31 cellular contexts compared by ENCODE assay signal in the genomic region with DNA sequence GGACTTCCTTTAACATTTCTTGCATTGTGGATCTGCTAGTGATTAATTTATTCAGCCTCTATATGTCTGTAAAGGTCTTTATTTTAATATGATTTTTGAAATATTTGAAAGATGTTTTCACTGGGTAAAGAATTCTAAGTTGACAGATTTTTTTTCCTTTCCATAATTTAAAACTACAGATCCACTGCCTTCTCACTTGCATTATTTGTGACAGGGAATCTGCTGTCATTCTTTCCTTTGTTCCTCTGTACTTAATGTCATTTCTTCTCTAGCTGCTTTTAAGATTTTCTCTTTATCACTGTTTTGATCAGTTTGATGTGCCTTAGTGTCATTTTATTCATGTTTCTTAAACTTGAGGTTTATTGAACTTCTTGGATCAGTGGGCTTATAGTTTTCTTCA.
"Had no signal": no experiment of that assay in that cellular context is flagged by ENCODE, and none has a peak within 500 bp of the region (broad histone marks: within the 10 kb centered on the region; RNA-seq: fewer than 3 reads in every experiment).

No MANE protein-coding gene starts in this region.

- H3K27ac ChIP-seq: ascending aorta, brain microvascular endothelial cell, esophagus muscularis mucosa, foreskin keratinocyte, gastrocnemius medialis, heart right ventricle, hepatocyte, WERI-Rb-1 had no signal

- ATAC-seq: activated CD4-positive, alpha-beta T cell treated with anti-CD3 and anti-CD28 coated beads for 36 hours; activated CD8-positive, alpha-beta T cell treated with anti-CD3 and anti-CD28 coated beads, Interleukin-2, amount 10 ng/mL, durations not matched to agents 7 days and 5 days; activated naive CD4-positive, alpha-beta T cell treated with anti-CD3 and anti-CD28 coated beads, Interleukin-2, amount 50 U/mL, for 72 hours; activated T-cell treated with anti-CD3 and anti-CD28 coated beads, Interleukin-2, amount 50 U/mL, for 72 hours; effector memory CD8-positive, alpha-beta T cell; foreskin keratinocyte; gastrocnemius medialis; heart right ventricle; T-helper 17 cell had no signal

- H3K36me3 ChIP-seq: ascending aorta, brain microvascular endothelial cell, esophagus muscularis mucosa, gastrocnemius medialis, heart right ventricle, WERI-Rb-1 had no signal

- H3K4me1 ChIP-seq: gastrocnemius medialis, heart right ventricle had no signal

- H2AFZ ChIP-seq: hepatocyte had no signal

- FAIRE-seq: colon had no signal

- H3K79me2 ChIP-seq: hepatocyte had no signal

- H3K4me2 ChIP-seq: hepatocyte had no signal

- H3K27me3 ChIP-seq: ascending aorta, brain microvascular endothelial cell, esophagus muscularis mucosa, foreskin keratinocyte, gastrocnemius medialis, heart right ventricle, hepatocyte had no signal

- DNase-seq: activated CD4-positive, alpha-beta memory T cell treated with anti-CD3 and anti-CD28 coated beads for 36 hours; activated CD4-positive, alpha-beta T cell treated with anti-CD3 and anti-CD28 coated beads for 36 hours; activated CD4-positive, alpha-beta T cell treated with anti-CD3 and anti-CD28 coated beads, Interleukin-2, amount 10 ng/mL, durations not matched to agents 24 days and 14 days; activated CD4-positive, CD25-positive, alpha-beta regulatory T cell; activated CD4-positive, CD25-positive, alpha-beta regulatory T cell treated with anti-CD3 and anti-CD28 coated beads, Interleukin-2, amount 50 U/mL, for 72 hours; activated CD8-positive, alpha-beta memory T cell treated with anti-CD3 and anti-CD28 coated beads, Interleukin-2, amount 50 U/mL, for 48 hours; activated CD8-positive, alpha-beta T cell treated with anti-CD3 and anti-CD28 coated beads, Interleukin-2, amount 10 ng/mL, durations not matched to agents 7 days and 5 days; activated gamma-delta T cell; activated naive CD4-positive, alpha-beta T cell; activated naive CD4-positive, alpha-beta T cell treated with anti-CD3 and anti-CD28 coated beads, Interleukin-2, amount 10 ng/mL, durations not matched to agents 7 days and 5 days; activated naive CD8-positive, alpha-beta T cell treated with anti-CD3 and anti-CD28 coated beads, Interleukin-2, amount 10 ng/mL, durations not matched to agents 7 days and 5 days; activated T-cell treated with anti-CD3 and anti-CD28 coated beads for 4 hours; activated T-cell treated with anti-CD3 and anti-CD28 coated beads, Interleukin-2, amount 50 U/mL, for 24 hours; activated T-cell treated with anti-CD3 and anti-CD28 coated beads, Interleukin-2, amount 50 U/mL, for 72 hours; brain microvascular endothelial cell; cortex of kidney; dermis blood vessel endothelial cell; effector CD4-positive, alpha-beta T cell; effector memory CD8-positive, alpha-beta T cell; erythroblast; foreskin keratinocyte; gastrocnemius medialis; heart right ventricle; T-helper 17 cell; T1000; WERI-Rb-1 had no signal

- H3K4me3 ChIP-seq: ascending aorta, esophagus muscularis mucosa, gastrocnemius medialis, heart right ventricle, hepatocyte had no signal
